In genomic region chr6:2036084-2037023, GRCh38 we compare ENCODE assay signal across 27 cellular contexts.
"Had no signal": no experiment of that assay in that cellular context is flagged by ENCODE, and none has a peak within 500 bp of the region (broad histone marks: within the 10 kb centered on the region; RNA-seq: fewer than 3 reads in every experiment).

No MANE protein-coding gene starts in this region.

- H3K4me3 ChIP-seq: breast epithelium had no signal

- H3K4me3 Mint-ChIP-seq: activated CD8-positive, alpha-beta memory T cell treated with anti-CD3 and anti-CD28 coated beads, Interleukin-2, amount 10 ng/mL, durations not matched to agents 7 days and 5 days; activated naive CD4-positive, alpha-beta T cell treated with anti-CD3 and anti-CD28 coated beads, Interleukin-2, amount 50 U/mL, for 24 hours; activated T-cell treated with anti-CD3 and anti-CD28 coated beads, Interleukin-2, amount 50 U/mL, for 24 hours; activated T-helper 1 cell treated with anti-CD3 and anti-CD28 coated beads, Interleukin-12 subunit alpha, Interleukin-12 subunit beta, Interleukin-2, Interleukin-4 antibody, amounts not matched to agents 30 ng/mL and 10 ng/mL and 1 ng/mL, durations not matched to agents 14 hours and 24 hours and 36 hours; T-helper 1 cell treated with Interleukin-12 subunit alpha and Interleukin-12 subunit beta and Interleukin-4 antibody, amounts not matched to agents 30 μg/mL and 1 μg/mL, for 36 hours; WTC11 had no signal

- H3K27me3 Mint-ChIP-seq: activated naive CD4-positive, alpha-beta T cell treated with anti-CD3 and anti-CD28 coated beads, Interleukin-2, amount 50 U/mL, for 24 hours; activated T-cell treated with anti-CD3 and anti-CD28 coated beads, Interleukin-2, amount 50 U/mL, for 24 hours had no signal

- H3K9me3 Mint-ChIP-seq: activated naive CD4-positive, alpha-beta T cell treated with anti-CD3 and anti-CD28 coated beads, Interleukin-2, amount 50 U/mL, for 24 hours; activated T-cell treated with anti-CD3 and anti-CD28 coated beads, Interleukin-2, amount 50 U/mL, for 24 hours; activated T-helper 1 cell treated with anti-CD3 and anti-CD28 coated beads, Interleukin-12 subunit alpha, Interleukin-12 subunit beta, Interleukin-2, Interleukin-4 antibody, amounts not matched to agents 30 ng/mL and 10 ng/mL and 1 ng/mL, durations not matched to agents 14 hours and 24 hours and 36 hours; T-helper 1 cell treated with Interleukin-12 subunit alpha and Interleukin-12 subunit beta and Interleukin-4 antibody, amounts not matched to agents 30 μg/mL and 1 μg/mL, for 36 hours; WTC11 had no signal

- DNase-seq: activated CD4-positive, alpha-beta T cell treated with anti-CD3 and anti-CD28 coated beads for 48 hours; activated CD4-positive, alpha-beta T cell treated with anti-CD3 and anti-CD28 coated beads, Interleukin-2, amount 50 U/mL, for 4 hours; activated CD4-positive, CD25-positive, alpha-beta regulatory T cell treated with anti-CD3 and anti-CD28 coated beads, Interleukin-2, amount 50 U/mL, for 72 hours; activated CD8-positive, alpha-beta memory T cell treated with anti-CD3 and anti-CD28 coated beads, Interleukin-2, amount 10 ng/mL, durations not matched to agents 7 days and 5 days; activated effector memory CD4-positive, alpha-beta T cell treated with Interleukin-2 at 50 U/mL for 16 hours; activated naive CD4-positive, alpha-beta T cell; activated T-cell treated with anti-CD3 and anti-CD28 coated beads, Interleukin-2, amount 50 U/mL, for 24 hours; aorta; caudate nucleus; NCI-H1048; NCI-H146; NCI-H187 treated with DMSO at 0.1 percent for 48 hours; NCI-H2081 treated with DMSO at 0.1 percent for 48 hours; NCI-H2227 treated with DMSO at 0.1 percent for 48 hours; NCI-H446 treated with DMSO at 0.1 percent for 48 hours; NCI-H524 treated with DMSO at 0.1 percent for 48 hours; NCI-H748 treated with DMSO at 0.1 percent for 48 hours; OCI-M1; RPMI8226; T-helper 9 cell had no signal

- H3K27ac Mint-ChIP-seq: activated CD8-positive, alpha-beta memory T cell treated with anti-CD3 and anti-CD28 coated beads, Interleukin-2, amount 10 ng/mL, durations not matched to agents 7 days and 5 days; activated naive CD4-positive, alpha-beta T cell treated with anti-CD3 and anti-CD28 coated beads, Interleukin-2, amount 50 U/mL, for 24 hours; activated T-cell treated with anti-CD3 and anti-CD28 coated beads, Interleukin-2, amount 50 U/mL, for 24 hours; activated T-helper 1 cell treated with anti-CD3 and anti-CD28 coated beads, Interleukin-12 subunit alpha, Interleukin-12 subunit beta, Interleukin-2, Interleukin-4 antibody, amounts not matched to agents 30 ng/mL and 10 ng/mL and 1 ng/mL, durations not matched to agents 14 hours and 24 hours and 36 hours; T-helper 1 cell treated with Interleukin-12 subunit alpha and Interleukin-12 subunit beta and Interleukin-4 antibody, amounts not matched to agents 30 μg/mL and 1 μg/mL, for 36 hours; WTC11 had no signal

- ATAC-seq: activated CD8-positive, alpha-beta memory T cell treated with anti-CD3 and anti-CD28 coated beads, Interleukin-2, amount 10 ng/mL, durations not matched to agents 7 days and 5 days; Panc1; Right ventricle myocardium inferior had no signal

- H3K36me3 Mint-ChIP-seq: WTC11 had no signal
